1 cellular context compared by ENCODE assay signal in the genomic region with DNA sequence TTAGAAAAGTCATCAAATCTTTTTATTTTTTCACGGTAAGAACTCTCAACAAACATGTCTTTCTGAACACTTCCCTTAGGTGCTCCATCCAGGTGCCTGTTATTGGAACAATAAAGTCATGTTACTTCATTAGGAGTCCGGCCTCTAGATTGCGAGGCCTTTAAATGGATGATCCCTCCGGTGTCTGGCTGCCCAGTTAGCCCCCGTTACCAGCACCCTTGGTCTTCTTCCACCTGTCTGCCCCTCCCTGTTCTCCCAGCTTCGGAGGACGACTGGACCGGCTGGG.
TF ChIP-seq lines count a peak whose summit lies in the region.

No MANE protein-coding gene starts in this region.

TF ChIP-seq in K562, 482 proteins besides CTCF, POLR2A, EP300 and RAD21:
- TF ChIP-seq, protein P1, sequence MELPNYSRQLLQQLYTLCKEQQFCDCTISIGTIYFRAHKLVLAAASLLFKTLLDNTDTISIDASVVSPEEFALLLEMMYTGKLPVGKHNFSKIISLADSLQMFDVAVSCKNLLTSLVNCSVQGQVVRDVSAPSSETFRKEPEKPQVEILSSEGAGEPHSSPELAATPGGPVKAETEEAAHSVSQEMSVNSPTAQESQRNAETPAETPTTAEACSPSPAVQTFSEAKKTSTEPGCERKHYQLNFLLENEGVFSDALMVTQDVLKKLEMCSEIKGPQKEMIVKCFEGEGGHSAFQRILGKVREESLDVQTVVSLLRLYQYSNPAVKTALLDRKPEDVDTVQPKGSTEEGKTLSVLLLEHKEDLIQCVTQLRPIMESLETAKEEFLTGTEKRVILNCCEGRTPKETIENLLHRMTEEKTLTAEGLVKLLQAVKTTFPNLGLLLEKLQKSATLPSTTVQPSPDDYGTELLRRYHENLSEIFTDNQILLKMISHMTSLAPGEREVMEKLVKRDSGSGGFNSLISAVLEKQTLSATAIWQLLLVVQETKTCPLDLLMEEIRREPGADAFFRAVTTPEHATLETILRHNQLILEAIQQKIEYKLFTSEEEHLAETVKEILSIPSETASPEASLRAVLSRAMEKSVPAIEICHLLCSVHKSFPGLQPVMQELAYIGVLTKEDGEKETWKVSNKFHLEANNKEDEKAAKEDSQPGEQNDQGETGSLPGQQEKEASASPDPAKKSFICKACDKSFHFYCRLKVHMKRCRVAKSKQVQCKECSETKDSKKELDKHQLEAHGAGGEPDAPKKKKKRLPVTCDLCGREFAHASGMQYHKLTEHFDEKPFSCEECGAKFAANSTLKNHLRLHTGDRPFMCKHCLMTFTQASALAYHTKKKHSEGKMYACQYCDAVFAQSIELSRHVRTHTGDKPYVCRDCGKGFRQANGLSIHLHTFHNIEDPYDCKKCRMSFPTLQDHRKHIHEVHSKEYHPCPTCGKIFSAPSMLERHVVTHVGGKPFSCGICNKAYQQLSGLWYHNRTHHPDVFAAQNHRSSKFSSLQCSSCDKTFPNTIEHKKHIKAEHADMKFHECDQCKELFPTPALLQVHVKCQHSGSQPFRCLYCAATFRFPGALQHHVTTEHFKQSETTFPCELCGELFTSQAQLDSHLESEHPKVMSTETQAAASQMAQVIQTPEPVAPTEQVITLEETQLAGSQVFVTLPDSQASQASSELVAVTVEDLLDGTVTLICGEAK (IDR thresholded peaks at IDR 0.05): 0 out of 2 replicates have a peak, but pooled peaks have one; percentile 45
- TF ChIP-seq, protein P1 (CRISPR knock-in tag; IDR thresholded peaks at IDR 0.05): no peak
- TF ChIP-seq DPF2 (IDR thresholded peaks at IDR 0.05) (peak; percentile 30; the same call in 1 of the 2 replicates), SMARCA4 (IDR thresholded peaks at IDR 0.05) (peak; percentile 50; the same call in 1 of the 2 replicates), ARID2 (IDR thresholded peaks at IDR 0.05) (no peak), ZSCAN29 (IDR thresholded peaks at IDR 0.05) (peak; percentile 88), LARP7 (IDR thresholded peaks at IDR 0.05) (0 out of 2 replicates have a peak, but pooled peaks have one; percentile 34), TAF7 (tag; IDR thresholded peaks at IDR 0.05) (peak; percentile 68; the same call in 1 of the 2 replicates), SMARCB1 (IDR thresholded peaks at IDR 0.05; ENCODE audit: insufficient read length, low read depth) (no peak), RCOR1 (IDR thresholded peaks at IDR 0.05; ENCODE audit: borderline replicate concordance in 1 of 2, low read depth in 2 of 2, low read length in 2 of 2) (no peak), CHD1 (IDR thresholded peaks at IDR 0.05; ENCODE audit: low read length) (peak; percentile 33), NBN (IDR thresholded peaks at IDR 0.05; ENCODE audit: low read depth) (0 out of 2 replicates have a peak, but pooled peaks have one; percentile 43), HLTF (IDR thresholded peaks at IDR 0.05) (0 out of 2 replicates have a peak, but pooled peaks have one; percentile 30), OTX1 (CRISPR knock-in tag; IDR thresholded peaks at IDR 0.05) (no peak), SMARCE1 (IDR thresholded peaks at IDR 0.05) (peak; percentile 51), HDAC1 (IDR thresholded peaks at IDR 0.05) (peak in 1 of 2 experiments; percentile 17; a peak in 1 of 4 replicates), SMC3 (conservative IDR thresholded peaks at IDR 0.05; ENCODE audit: insufficient read depth, low read depth, low read length) (no peak), ARID1B (IDR thresholded peaks at IDR 0.05) (0 out of 2 replicates have a peak, but pooled peaks have one; percentile 9), ELF1 (tag; IDR thresholded peaks at IDR 0.05) (peak; percentile 56; the same call in 1 of the 2 replicates), ZNF24 (IDR thresholded peaks at IDR 0.05) (0 out of 2 replicates have a peak, but pooled peaks have one; percentile 7)
- TF ChIP-seq, protein P2, sequence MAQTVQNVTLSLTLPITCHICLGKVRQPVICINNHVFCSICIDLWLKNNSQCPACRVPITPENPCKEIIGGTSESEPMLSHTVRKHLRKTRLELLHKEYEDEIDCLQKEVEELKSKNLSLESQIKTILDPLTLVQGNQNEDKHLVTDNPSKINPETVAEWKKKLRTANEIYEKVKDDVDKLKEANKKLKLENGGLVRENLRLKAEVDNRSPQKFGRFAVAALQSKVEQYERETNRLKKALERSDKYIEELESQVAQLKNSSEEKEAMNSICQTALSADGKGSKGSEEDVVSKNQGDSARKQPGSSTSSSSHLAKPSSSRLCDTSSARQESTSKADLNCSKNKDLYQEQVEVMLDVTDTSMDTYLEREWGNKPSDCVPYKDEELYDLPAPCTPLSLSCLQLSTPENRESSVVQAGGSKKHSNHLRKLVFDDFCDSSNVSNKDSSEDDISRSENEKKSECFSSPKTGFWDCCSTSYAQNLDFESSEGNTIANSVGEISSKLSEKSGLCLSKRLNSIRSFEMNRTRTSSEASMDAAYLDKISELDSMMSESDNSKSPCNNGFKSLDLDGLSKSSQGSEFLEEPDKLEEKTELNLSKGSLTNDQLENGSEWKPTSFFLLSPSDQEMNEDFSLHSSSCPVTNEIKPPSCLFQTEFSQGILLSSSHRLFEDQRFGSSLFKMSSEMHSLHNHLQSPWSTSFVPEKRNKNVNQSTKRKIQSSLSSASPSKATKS (CRISPR knock-in tag; IDR thresholded peaks at IDR 0.05): no peak
TF ChIP-seq in K562: peak in this region for 14.
